ENCODE assay signal across 8 cellular contexts in genomic region chr1:207256869-207257268, GRCh38.
"Had no signal": no experiment of that assay in that cellular context is flagged by ENCODE, and none has a peak within 500 bp of the region (broad histone marks: within the 10 kb centered on the region; RNA-seq: fewer than 3 reads in every experiment).

No MANE protein-coding gene starts in this region.

- ATAC-seq: GM12878 had no signal

- FAIRE-seq: G401.6, GM12878, GM12891, GM12892, GM18507, GM19239 had no signal

- DNase-seq: GDM1, GF-D8 had no signal

- H3K4me3 ChIP-seq: GM12878 had no signal
